1 cellular context compared by ENCODE assay signal in genomic region chr7:118195837-118196474, GRCh38.
TF ChIP-seq lines count a peak whose summit lies in the region.

No MANE protein-coding gene starts in this region.

TF ChIP-seq in HepG2, 621 proteins besides CTCF, POLR2A, EP300 and RAD21 (continued from another document):
- TF ChIP-seq GRHL1 (CRISPR knock-in tag; conservative IDR thresholded peaks at IDR 0.05) (no peak), ARID3A (IDR thresholded peaks at IDR 0.05; ENCODE audit: low read depth, low read length) (peak; percentile 15; the same call in 1 of the 2 replicates)
